Comparison of ENCODE assay signal across 8 cellular contexts in genomic region chr1:247332215-247332900, GRCh38. TPM values are rescaled to one million over a fixed set of nuclear protein-coding genes. Genes with fewer than 3 reads are reported as not detected.
DNase-seq lines count a peak whose midpoint lies in the region; ATAC-seq and TF ChIP-seq lines count a peak whose summit lies in the region.

No MANE protein-coding gene starts in this region.

- no peak for TF ChIP-seq CTCF in endodermal cell (conservative IDR thresholded peaks at IDR 0.05)

- no peaks in the 10 kb centered on the region for H3K27me3 Mint-ChIP-seq in activated CD8-positive, alpha-beta T cell treated with anti-CD3 and anti-CD28 coated beads, Interleukin-2, amount 10 ng/mL, durations not matched to agents 7 days and 5 days (ENCODE audit: low read depth)
- no peaks in the 10 kb centered on the region for H3K27me3 Mint-ChIP-seq in endodermal cell (ENCODE audit: insufficient read depth)
- H3K27me3 Mint-ChIP-seq in stimulated activated memory B cell treated with anti-CD40 and anti-IgM and Interleukin-4, amounts not matched to agents 10 μg/mL and 1 μg/mL and 100 μg/mL, for 72 hours, result no peaks in the 10 kb centered on the region

- peaks cover 23% of the 10 kb centered on the region for H3K36me3 Mint-ChIP-seq in activated CD8-positive, alpha-beta T cell treated with anti-CD3 and anti-CD28 coated beads, Interleukin-2, amount 10 ng/mL, durations not matched to agents 7 days and 5 days (ENCODE audit: low read depth)
- peaks cover 50% of the 10 kb centered on the region for H3K36me3 Mint-ChIP-seq in endodermal cell (ENCODE audit: low read depth)
- peaks cover 33% of the 10 kb centered on the region for H3K36me3 Mint-ChIP-seq in stimulated activated memory B cell treated with anti-CD40 and anti-IgM and Interleukin-4, amounts not matched to agents 10 μg/mL and 1 μg/mL and 100 μg/mL, for 72 hours

- DNase-seq in NCI-H748 (lab: John Stamatoyannopoulos, UW; ENCODE audit: unreplicated experiment) (peak; percentile 62), NCI-H748 treated with DMSO at 0.1 percent for 48 hours (lab: John Stamatoyannopoulos, UW) (no peak), NCI-H1105 treated with DMSO at 0.1 percent for 48 hours (lab: John Stamatoyannopoulos, UW) (peak; percentile 1), endodermal cell (peak; percentile 67)
- DNase-seq in activated CD8-positive, alpha-beta T cell treated with anti-CD3 and anti-CD28 coated beads, Interleukin-2, amount 10 ng/mL, durations not matched to agents 7 days and 5 days, result peak; percentile 69

- peak; percentile 36 for ATAC-seq in HG02610 (IDR thresholded peaks at IDR 0.05; ENCODE audit: unreplicated experiment)
- ATAC-seq in activated CD8-positive, alpha-beta T cell treated with anti-CD3 and anti-CD28 coated beads, Interleukin-2, amount 10 ng/mL, durations not matched to agents 7 days and 5 days, result peak; percentile 45
- peak; percentile 69 for ATAC-seq in stimulated activated memory B cell treated with anti-CD40 and anti-IgM and Interleukin-4, amounts not matched to agents 10 μg/mL and 1 μg/mL and 100 μg/mL, for 72 hours

- no peaks in the 10 kb centered on the region for H3K9me3 Mint-ChIP-seq in activated CD8-positive, alpha-beta T cell treated with anti-CD3 and anti-CD28 coated beads, Interleukin-2, amount 10 ng/mL, durations not matched to agents 7 days and 5 days (ENCODE audit: insufficient read depth)
- H3K9me3 Mint-ChIP-seq in endodermal cell, result no peaks in the 10 kb centered on the region
- no peaks in the 10 kb centered on the region for H3K9me3 Mint-ChIP-seq in stimulated activated memory B cell treated with anti-CD40 and anti-IgM and Interleukin-4, amounts not matched to agents 10 μg/mL and 1 μg/mL and 100 μg/mL, for 72 hours

- H3K9ac ChIP-seq in endodermal cell (ENCODE audit: extremely low read depth, low read length, poor library complexity, severe bottlenecking) (peak overlapping the region; percentile 59), mucosa of rectum (ENCODE audit: low read depth in 1 of 2, low read length in 2 of 2) (peak overlapping the region; percentile 63 to 88)

- peaks cover 13% of the 10 kb centered on the region for H3K4me1 ChIP-seq in endodermal cell (ENCODE audit: control insufficient read depth, insufficient read depth, low read length)
- peaks cover 14 to 16% of the 10 kb centered on the region in 2 donors for H3K4me1 ChIP-seq in mucosa of rectum (ENCODE audit: control insufficient read depth in 2 of 2, insufficient read depth in 2 of 2, low read length in 2 of 2)

- H3K4me1 Mint-ChIP-seq in activated CD8-positive, alpha-beta T cell treated with anti-CD3 and anti-CD28 coated beads, Interleukin-2, amount 10 ng/mL, durations not matched to agents 7 days and 5 days (ENCODE audit: low read depth), result peaks cover 71% of the 10 kb centered on the region
- peaks cover 52% of the 10 kb centered on the region for H3K4me1 Mint-ChIP-seq in endodermal cell
- H3K4me1 Mint-ChIP-seq in stimulated activated memory B cell treated with anti-CD40 and anti-IgM and Interleukin-4, amounts not matched to agents 10 μg/mL and 1 μg/mL and 100 μg/mL, for 72 hours, result peaks cover 37% of the 10 kb centered on the region

- peak overlapping the region; percentile 93 for H3K4me3 ChIP-seq in endodermal cell (ENCODE audit: low read length)
- peak overlapping the region; percentile 81 to 91 for H3K4me3 ChIP-seq in mucosa of rectum (ENCODE audit: low read length in 2 of 2)

- H3K9me3 ChIP-seq in endodermal cell (ENCODE audit: control insufficient read depth, low read length), result no peaks in the 10 kb centered on the region
- no peaks in the 10 kb centered on the region for H3K9me3 ChIP-seq in mucosa of rectum (ENCODE audit: control insufficient read depth in 2 of 2, low read length in 2 of 2)

- CTCF ChIA-PET in activated CD8-positive, alpha-beta T cell treated with anti-CD3 and anti-CD28 coated beads, Interleukin-2, amount 10 ng/mL, durations not matched to agents 7 days and 5 days (lab: Charles Lee), result interaction anchor here (1.1 to 2.7 kb wide), 4 partner anchors 10 to 107 kb away, joined by 3 to 7 read pairs (median 4); no protein-coding TSS in a partner anchor

- POLR2A ChIA-PET in activated CD8-positive, alpha-beta T cell treated with anti-CD3 and anti-CD28 coated beads, Interleukin-2, amount 10 ng/mL, durations not matched to agents 7 days and 5 days (lab: Charles Lee), result interaction anchor here (1.0 to 2.2 kb wide), 2 partner anchors 9 to 122 kb away, joined by 3 to 8 read pairs; no protein-coding TSS in a partner anchor

- H3K27ac ChIP-seq in endodermal cell (ENCODE audit: low read depth, low read length), result peak overlapping the region; percentile 74
- peak overlapping the region; percentile 26 to 56 for H3K27ac ChIP-seq in mucosa of rectum (ENCODE audit: low read depth in 2 of 2, low read length in 2 of 2)

- H3K27ac Mint-ChIP-seq in activated CD8-positive, alpha-beta T cell treated with anti-CD3 and anti-CD28 coated beads, Interleukin-2, amount 10 ng/mL, durations not matched to agents 7 days and 5 days, result peak overlapping the region; percentile 47
- H3K27ac Mint-ChIP-seq in endodermal cell, result peak overlapping the region; percentile 77
- peak overlapping the region; percentile 35 for H3K27ac Mint-ChIP-seq in stimulated activated memory B cell treated with anti-CD40 and anti-IgM and Interleukin-4, amounts not matched to agents 10 μg/mL and 1 μg/mL and 100 μg/mL, for 72 hours

- peak overlapping the region; percentile 66 for H3K4me3 Mint-ChIP-seq in activated CD8-positive, alpha-beta T cell treated with anti-CD3 and anti-CD28 coated beads, Interleukin-2, amount 10 ng/mL, durations not matched to agents 7 days and 5 days
- peak overlapping the region; percentile 80 for H3K4me3 Mint-ChIP-seq in endodermal cell
- H3K4me3 Mint-ChIP-seq in stimulated activated memory B cell treated with anti-CD40 and anti-IgM and Interleukin-4, amounts not matched to agents 10 μg/mL and 1 μg/mL and 100 μg/mL, for 72 hours, result peak overlapping the region; percentile 76

- 0 to 1% methylated on average over 15 to 53 of the region's 53 CpGs for WGBS in endodermal cell (ENCODE audit: insufficient coverage in 1 of 2, insufficient read length in 1 of 2), 2 experiments

- H3K27me3 ChIP-seq in endodermal cell (ENCODE audit: control insufficient read depth, insufficient read depth, low read length, poor library complexity, severe bottlenecking) (no peaks in the 10 kb centered on the region), mucosa of rectum (ENCODE audit: control insufficient read depth in 2 of 2, insufficient read depth in 2 of 2, low read length in 2 of 2) (no peaks in the 10 kb centered on the region)

- H3K36me3 ChIP-seq in endodermal cell (ENCODE audit: control insufficient read depth, insufficient read depth, low read length), result peaks cover 44% of the 10 kb centered on the region
- H3K36me3 ChIP-seq in mucosa of rectum (ENCODE audit: control insufficient read depth in 2 of 2, insufficient read depth in 2 of 2, low read length in 2 of 2), result peaks cover 9 to 11% of the 10 kb centered on the region in 2 donors

RNA-seq across cellular contexts. Expression of gene ZNF496, which starts 0.7 kb away (rescaled TPM):
- total RNA-seq in activated CD8-positive, alpha-beta T cell treated with anti-CD3 and anti-CD28 coated beads, Interleukin-2, amount 10 ng/mL, durations not matched to agents 7 days and 5 days, result 10 to 100 TPM; 20.5 to 22.0 TPM
- total RNA-seq in endodermal cell, result 10 to 100 TPM; 63.5 to 65.6 TPM
- 45.9 TPM for polyA plus RNA-seq in endodermal cell (2013, experiment 1 of 2)
- polyA plus RNA-seq in endodermal cell (2013, experiment 2 of 2), result 37.8 TPM
